ENCODE assay signal across 16 cellular contexts in genomic region chr1:94614168-94614815, GRCh38.
DNase-seq lines count a peak whose midpoint lies in the region; ATAC-seq, FAIRE-seq and TF ChIP-seq lines count a peak whose summit lies in the region.
"Had no signal": no experiment of that assay in that cellular context is flagged by ENCODE, and none has a peak within 500 bp of the region (broad histone marks: within the 10 kb centered on the region; RNA-seq: fewer than 3 reads in every experiment).

No MANE protein-coding gene starts in this region.

- H3K4me1 ChIP-seq in HEK293 (ENCODE audit: control insufficient read depth, insufficient read depth, low read length) (no peaks in the 10 kb centered on the region), K562 (replicated peaks in 1 of 2; ENCODE audit: control insufficient read depth in 2 of 2, insufficient read depth in 2 of 2, low read length in 2 of 2) (peaks cover 0 to 9% of the 10 kb centered on the region in 2 experiments; a peak in 2 of 5 replicates), neutrophil (ENCODE audit: control insufficient read depth in 1 of 2, insufficient read depth in 1 of 2, low read depth in 1 of 2, low read length in 1 of 2) (peaks cover 35 to 42% of the 10 kb centered on the region in 2 experiments), H9 (ENCODE audit: insufficient read depth, low read length) (peaks cover 2% of the 10 kb centered on the region; the same call in 1 of the 2 replicates)

- no peak overlapping the region for H3K56ac ChIP-seq in H9 (ENCODE audit: insufficient read length, low read depth, low read length)

- no peak overlapping the region for H2BK20ac ChIP-seq in H9 (ENCODE audit: low read depth, low read length, poor library complexity, severe bottlenecking)

- H3K23me2 ChIP-seq in H9 (ENCODE audit: insufficient read length, low read depth, low read length, poor library complexity, severe bottlenecking), result no peaks in the 10 kb centered on the region

- POLR2A ChIA-PET in HEK293 (lab: Yijun Ruan, JAX) (no interaction called here), K562 (lab: Yijun Ruan, JAX) (no interaction called here)

- TF ChIP-seq RAD21 in K562 (CRISPR knock-in tag; conservative IDR thresholded peaks at IDR 0.05 in 1 of 2, IDR thresholded peaks at IDR 0.05 in 1 of 2), result no peak

- H2BK120ac ChIP-seq in H9 (ENCODE audit: low read depth, low read length, poor library complexity, severe bottlenecking), result no peak overlapping the region

- H2BK12ac ChIP-seq in H9 (ENCODE audit: insufficient read length, low read depth, low read length), result no peak overlapping the region

- CTCF ChIA-PET in HEK293 (lab: Yijun Ruan, JAX), result interaction anchor here (0.8 kb wide), 1 partner anchor 12 kb away, joined by 5 read pairs; no protein-coding TSS in a partner anchor
- CTCF ChIA-PET in K562 (lab: Yijun Ruan, JAX; ENCODE audit: low intra/inter-chr PET ratio), result no interaction called here

- H3K4me2 ChIP-seq in K562 (ENCODE audit: insufficient read depth, low read length) (no peak overlapping the region), H9 (ENCODE audit: insufficient read depth, insufficient read length, low read length) (no peak overlapping the region)
- H3K4me2 ChIP-seq: GM23338 had no signal

- H3K23ac ChIP-seq in H9 (ENCODE audit: insufficient read length, low read depth, low read length), result no peak overlapping the region

- no peaks in the 10 kb centered on the region; the same call in 1 of the 2 replicates for H3K27me3 Mint-ChIP-seq in H9 (ENCODE audit: low read depth)

- no peak overlapping the region for H3K4me3 Mint-ChIP-seq in H9
- H3K4me3 Mint-ChIP-seq: CD4-positive, alpha-beta memory T cell; GM23338; HFFc6 had no signal

- H3T11ph ChIP-seq in H9 (ENCODE audit: low read length), result no peak overlapping the region

- H3K9ac ChIP-seq in K562 (ENCODE audit: insufficient read depth in 1 of 2, low read depth in 2 of 2, low read length in 2 of 2), result no peak overlapping the region
- H3K9ac ChIP-seq in H9 (ENCODE audit: extremely low read depth, insufficient read length, low read length), result no peak overlapping the region

- no peaks in the 10 kb centered on the region for H4K20me1 ChIP-seq in K562 (replicated peaks; ENCODE audit: control insufficient read depth, insufficient read depth, low read length)
- H4K20me1 ChIP-seq in H9 (ENCODE audit: control insufficient read depth, insufficient read depth, insufficient read length), result no peaks in the 10 kb centered on the region

- H3K4me1 Mint-ChIP-seq in H9, result peaks cover 44 to 49% of the 10 kb centered on the region in 2 experiments

- H3K79me2 ChIP-seq in K562 (ENCODE audit: control insufficient read depth, insufficient read depth, low read length) (no peaks in the 10 kb centered on the region), H9 (ENCODE audit: insufficient read depth, low read length) (no peaks in the 10 kb centered on the region)

- DNase-seq in NB4 (ENCODE audit: low read depth) (peak; percentile 78), K562 (ENCODE audit: extremely low read depth in 1 of 4, low spot score in 3 of 4) (no peak), H54 (ENCODE audit: insufficient read length, low spot score) (no peak), H9 (no peak)
- DNase-seq in activated naive CD4-positive, alpha-beta T cell treated with anti-CD3 and anti-CD28 coated beads, Interleukin-2, amount 50 U/mL, for 72 hours (ENCODE audit: low spot score in 2 of 2), result no peak
- DNase-seq: ACHN; CD4-positive, alpha-beta memory T cell; HFFc6; NCI-H446; SHP77 treated with DMSO at 0.1 percent for 48 hours; SW 1271 had no signal

- in situ Hi-C loops in K562 (cut with MboI), result no loop called here

- H3K9me1 ChIP-seq in K562 (ENCODE audit: control insufficient read depth, insufficient read depth, low read length), result no peaks in the 10 kb centered on the region

- no peak overlapping the region for H3K4ac ChIP-seq in H9 (ENCODE audit: low read depth, low read length)

- H3K36me3 ChIP-seq in HEK293 (ENCODE audit: control insufficient read depth in 2 of 2, insufficient read depth in 1 of 2, low read length in 2 of 2), result no peaks in the 10 kb centered on the region
- H3K36me3 ChIP-seq in K562 (ENCODE audit: control insufficient read depth, insufficient read depth, low read length), result no peaks in the 10 kb centered on the region
- no peaks in the 10 kb centered on the region for H3K36me3 ChIP-seq in neutrophil
- H3K36me3 ChIP-seq: Peyer's patch had no signal

- WGBS in K562 (ENCODE audit: insufficient coverage, low coverage, missing lambda C conversion rate), result 35% methylated on average over 8 of the region's 8 CpGs
- WGBS in H9 (ENCODE audit: extremely low coverage, insufficient read length, low lambda C conversion rate), result no CpG with 5 or more reads among the region's 8 CpGs

- no TSS peak for BruUV-seq in K562 (replicated peaks; lab: Mats Ljungman, UMichigan)

- H3K18ac ChIP-seq in H9 (ENCODE audit: insufficient read length, low read depth, low read length), result no peak overlapping the region

- H2AFZ ChIP-seq in K562 (ENCODE audit: low read depth, low read length) (no peak overlapping the region), H9 (ENCODE audit: low read length) (no peak overlapping the region)

- TF ChIP-seq CTCF in HEK293 (tag by site-specific recombination; IDR thresholded peaks at IDR 0.05), result no peak
- no peak for TF ChIP-seq CTCF in NB4 (IDR thresholded peaks at IDR 0.05; ENCODE audit: low read depth, low read length)
- no peak for TF ChIP-seq CTCF in K562 (IDR thresholded peaks at IDR 0.05 in 2 of 3, conservative IDR thresholded peaks at IDR 0.05 in 1 of 3; ENCODE audit: insufficient read depth in 2 of 3, low read depth in 1 of 3, low read length in 3 of 3)
- TF ChIP-seq CTCF in neutrophil (IDR thresholded peaks at IDR 0.05), result no peak
- TF ChIP-seq CTCF in H9 (conservative IDR thresholded peaks at IDR 0.05), result no peak

- no peak overlapping the region for H2BK5ac ChIP-seq in H9 (ENCODE audit: insufficient read length, low read length)

- H3K27ac Mint-ChIP-seq in activated naive CD4-positive, alpha-beta T cell treated with anti-CD3 and anti-CD28 coated beads, Interleukin-2, amount 50 U/mL, for 72 hours, result no peak overlapping the region
- H3K27ac Mint-ChIP-seq in H9, result no peak overlapping the region
- H3K27ac Mint-ChIP-seq: CD4-positive, alpha-beta memory T cell; GM23338; HFFc6 had no signal

- H3K9me3 Mint-ChIP-seq in activated naive CD4-positive, alpha-beta T cell treated with anti-CD3 and anti-CD28 coated beads, Interleukin-2, amount 50 U/mL, for 72 hours, result peaks cover 7 to 9% of the 10 kb centered on the region in 2 donors
- H3K9me3 Mint-ChIP-seq in H9, result peaks cover 0 to 7% of the 10 kb centered on the region in 2 experiments; a peak in 1 of 5 replicates

- H4K5ac ChIP-seq in H9 (ENCODE audit: insufficient read length, low read depth, low read length), result no peak overlapping the region

- H4K91ac ChIP-seq in H9 (ENCODE audit: insufficient read length, low read depth, low read length), result no peak overlapping the region

- no peaks in the 10 kb centered on the region for H3K9me3 ChIP-seq in HEK293 (ENCODE audit: control insufficient read depth, insufficient read depth, low read depth, low read length)
- no peaks in the 10 kb centered on the region for H3K9me3 ChIP-seq in K562 (replicated peaks; ENCODE audit: control insufficient read depth, insufficient read depth, low read depth, low read length)
- H3K9me3 ChIP-seq in neutrophil, result no peaks in the 10 kb centered on the region
- no peaks in the 10 kb centered on the region for H3K9me3 ChIP-seq in H9 (ENCODE audit: control insufficient read depth, low read depth, low read length)
- H3K9me3 ChIP-seq: Peyer's patch had no signal

- H3K27me3 ChIP-seq in K562 (ENCODE audit: control insufficient read depth in 2 of 2, insufficient read depth in 2 of 2, low read length in 2 of 2), result peaks cover 0 to 10% of the 10 kb centered on the region in 2 experiments; a peak in 2 of 5 replicates
- H3K27me3 ChIP-seq in neutrophil, result no peaks in the 10 kb centered on the region
- no peaks in the 10 kb centered on the region for H3K27me3 ChIP-seq in H9 (ENCODE audit: insufficient read depth, low read length)
- H3K27me3 ChIP-seq: Peyer's patch had no signal

- no peak for TF ChIP-seq EP300 in K562 (IDR thresholded peaks at IDR 0.05; ENCODE audit: low read length)

- TF ChIP-seq POLR2A in NB4 (IDR thresholded peaks at IDR 0.05; ENCODE audit: extremely low read depth, insufficient read length) (no peak), K562 (conservative IDR thresholded peaks at IDR 0.05) (no peak), H54 (IDR thresholded peaks at IDR 0.05; ENCODE audit: low read depth, low read length) (no peak)

- H2BK15ac ChIP-seq in H9 (ENCODE audit: low read depth, low read length), result no peak overlapping the region

- H3K27ac ChIP-seq in HEK293 (ENCODE audit: extremely low read depth, low read depth, low read length), result no peak overlapping the region
- no peak overlapping the region for H3K27ac ChIP-seq in K562 (ENCODE audit: extremely low read depth, low read depth, low read length)
- peak overlapping the region; percentile 45 for H3K27ac ChIP-seq in neutrophil
- no peak overlapping the region for H3K27ac ChIP-seq in H9 (ENCODE audit: insufficient read length, low read depth, low read length)

- H3K4me3 ChIP-seq in HEK293 (ENCODE audit: low read depth, low read length) (no peak overlapping the region), NB4 (ENCODE audit: low read depth, low read length) (no peak overlapping the region), K562 (no peak overlapping the region), neutrophil (ENCODE audit: low read depth in 1 of 2, low read length in 1 of 2) (peak overlapping the region in 1 of 2 experiments; percentile 18)
- H3K4me3 ChIP-seq: GM23338, Peyer's patch had no signal

- peaks cover 7% of the 10 kb centered on the region in 2 donors for H3K36me3 Mint-ChIP-seq in activated naive CD4-positive, alpha-beta T cell treated with anti-CD3 and anti-CD28 coated beads, Interleukin-2, amount 50 U/mL, for 72 hours
- peaks cover 0 to 5% (median 0%) of the 10 kb centered on the region in 3 experiments; a peak in 2 of 7 replicates for H3K36me3 Mint-ChIP-seq in H9 (ENCODE audit: insufficient read depth in 1 of 3, low read depth in 3 of 3)
- H3K36me3 Mint-ChIP-seq: CD4-positive, alpha-beta memory T cell had no signal

- intact Hi-C loops in K562 (cut with micrococcal nuclease), result no loop called here

- no peak overlapping the region for H3K14ac ChIP-seq in H9 (ENCODE audit: insufficient read depth, low read length)

- no peak overlapping the region for H2AK5ac ChIP-seq in H9 (ENCODE audit: insufficient read length, low read length)

- FAIRE-seq in K562 (lab: Jason Lieb, UNC) (no peak), H54 (lab: Jason Lieb, UNC) (no peak)

- ATAC-seq in K562, result no peak
- ATAC-seq in HG03196 (IDR thresholded peaks at IDR 0.05; ENCODE audit: unreplicated experiment), result no peak
- ATAC-seq in activated naive CD4-positive, alpha-beta T cell treated with anti-CD3 and anti-CD28 coated beads, Interleukin-2, amount 50 U/mL, for 72 hours, result no peak
- ATAC-seq: GM23338 had no signal

- no peak overlapping the region for H4K8ac ChIP-seq in H9 (replicated peaks; ENCODE audit: insufficient read length, low read depth, low read length)

- no peaks in the 10 kb centered on the region for H3K79me1 ChIP-seq in H9 (ENCODE audit: insufficient read depth, low read depth, low read length, poor library complexity, severe bottlenecking)

TF ChIP-seq in HEK293, 187 proteins besides CTCF, POLR2A, EP300 and RAD21 (continues in another document):
- TF ChIP-seq HOXC10 (CRISPR knock-in tag; IDR thresholded peaks at IDR 0.05), result no peak

TF ChIP-seq in K562, 482 proteins besides CTCF, POLR2A, EP300 and RAD21 (continues in another document):
- no peak for TF ChIP-seq SUPT5H (IDR thresholded peaks at IDR 0.05)

Comparison
In these comparisons a context has a peak if more than half of its experiments do, and no peak if none do; other contexts are left out.
1. Of the 44 proteins assayed by ChIP-seq in both K562 and HEK293: peak only in K562: none; only in HEK293: ATF2; in both: none; in neither: 43.